Comparison of ENCODE assay signal across 1 cellular context in genomic region chr5:136032564-136032963, GRCh38.
TF ChIP-seq lines count a peak whose summit lies in the region.

No MANE protein-coding gene starts in this region.

TF ChIP-seq in SK-N-SH treated with all-trans-retinoic acid at 6 μM for 48 hours, 23 proteins besides CTCF, POLR2A, EP300 and RAD21 (continued from another document):
- TF ChIP-seq POU6F1 (CRISPR knock-in tag; IDR thresholded peaks at IDR 0.05; ENCODE audit: borderline replicate concordance, low read depth) (no peak), ZFP30 (CRISPR knock-in tag; IDR thresholded peaks at IDR 0.05) (no peak)
- TF ChIP-seq, protein P1, sequence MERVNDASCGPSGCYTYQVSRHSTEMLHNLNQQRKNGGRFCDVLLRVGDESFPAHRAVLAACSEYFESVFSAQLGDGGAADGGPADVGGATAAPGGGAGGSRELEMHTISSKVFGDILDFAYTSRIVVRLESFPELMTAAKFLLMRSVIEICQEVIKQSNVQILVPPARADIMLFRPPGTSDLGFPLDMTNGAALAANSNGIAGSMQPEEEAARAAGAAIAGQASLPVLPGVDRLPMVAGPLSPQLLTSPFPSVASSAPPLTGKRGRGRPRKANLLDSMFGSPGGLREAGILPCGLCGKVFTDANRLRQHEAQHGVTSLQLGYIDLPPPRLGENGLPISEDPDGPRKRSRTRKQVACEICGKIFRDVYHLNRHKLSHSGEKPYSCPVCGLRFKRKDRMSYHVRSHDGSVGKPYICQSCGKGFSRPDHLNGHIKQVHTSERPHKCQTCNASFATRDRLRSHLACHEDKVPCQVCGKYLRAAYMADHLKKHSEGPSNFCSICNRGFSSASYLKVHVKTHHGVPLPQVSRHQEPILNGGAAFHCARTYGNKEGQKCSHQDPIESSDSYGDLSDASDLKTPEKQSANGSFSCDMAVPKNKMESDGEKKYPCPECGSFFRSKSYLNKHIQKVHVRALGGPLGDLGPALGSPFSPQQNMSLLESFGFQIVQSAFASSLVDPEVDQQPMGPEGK (CRISPR knock-in tag; IDR thresholded peaks at IDR 0.05; ENCODE audit: borderline replicate concordance) = no peak
